1 cellular context compared by ENCODE assay signal in genomic region chr13:27791901-27792392, GRCh38.
TF ChIP-seq lines count a peak whose summit lies in the region.

No MANE protein-coding gene starts in this region.

TF ChIP-seq in H1, 55 proteins besides CTCF, POLR2A, EP300 and RAD21 (continued from another document):
- 0 out of 2 replicates have a peak, but pooled peaks have one; percentile 22 for TF ChIP-seq CBX8 (IDR thresholded peaks at IDR 0.05; ENCODE audit: borderline replicate concordance, low read depth, low read length)
- no peak for TF ChIP-seq SUZ12 (IDR thresholded peaks at IDR 0.05; ENCODE audit: low read length)
